ENCODE assay signal across 1 cellular context in the genomic region with DNA sequence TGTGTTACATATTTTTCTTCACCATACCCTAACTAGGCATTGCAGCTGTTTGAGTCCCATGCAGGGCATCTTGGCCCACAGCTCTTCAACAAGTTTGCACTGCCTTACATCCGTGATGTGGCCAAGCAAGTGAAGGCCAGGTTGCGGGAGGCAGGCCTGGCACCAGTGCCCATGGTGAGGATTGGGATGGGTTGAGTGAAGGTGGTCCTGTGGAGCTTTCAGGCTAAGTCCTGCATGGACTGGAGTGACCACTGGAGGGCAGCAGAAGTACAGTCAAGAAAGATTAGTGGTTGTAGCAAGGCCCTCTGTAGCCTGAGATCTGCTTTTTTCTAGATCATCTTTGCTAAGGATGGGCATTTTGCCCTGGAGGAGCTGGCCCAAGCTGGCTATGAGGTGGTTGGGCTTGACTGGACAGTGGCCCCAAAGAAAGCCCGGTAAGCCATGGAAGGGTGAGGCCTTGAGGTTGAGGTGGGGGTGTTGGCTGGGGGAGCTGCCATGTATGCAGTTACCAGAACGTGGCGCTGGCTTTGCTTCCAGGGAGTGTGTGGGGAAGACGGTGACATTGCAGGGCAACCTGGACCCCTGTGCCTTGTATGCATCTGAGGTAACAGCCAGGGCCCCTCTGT.
TF ChIP-seq lines count a peak whose summit lies in the region.

No MANE protein-coding gene starts in this region.

TF ChIP-seq in IMR-90, 13 proteins besides CTCF, POLR2A, EP300 and RAD21:
- TF ChIP-seq MAZ (IDR thresholded peaks at IDR 0.05; ENCODE audit: borderline replicate concordance, low read depth, low read length) (no peak), USF2 (IDR thresholded peaks at IDR 0.05; ENCODE audit: low read depth, low read length) (no peak), FOS (IDR thresholded peaks at IDR 0.05; ENCODE audit: low read depth, low read length) (no peak), RFX5 (IDR thresholded peaks at IDR 0.05; ENCODE audit: low read depth, low read length) (no peak), SMC3 (IDR thresholded peaks at IDR 0.05; ENCODE audit: low read depth, low read length) (peak; percentile 91), RCOR1 (IDR thresholded peaks at IDR 0.05; ENCODE audit: insufficient replicate concordance, low read length) (no peak), CHD1 (IDR thresholded peaks at IDR 0.05; ENCODE audit: low read depth, low read length) (no peak)
